Comparison of ENCODE assay signal across 17 cellular contexts in genomic region chr3:4548356-4548755, GRCh38.
"Had no signal": no experiment of that assay in that cellular context is flagged by ENCODE, and none has a peak within 500 bp of the region (broad histone marks: within the 10 kb centered on the region; RNA-seq: fewer than 3 reads in every experiment).

No MANE protein-coding gene starts in this region.

- DNase-seq: activated B cell treated with CpG ODN at 0.5 μM for 24 hours; activated CD4-positive, alpha-beta T cell treated with anti-CD3 and anti-CD28 coated beads for 4 hours; activated CD4-positive, alpha-beta T cell treated with anti-CD3 and anti-CD28 coated beads, Interleukin-2, amount 50 U/mL, for 48 hours; activated CD8-positive, alpha-beta memory T cell treated with anti-CD3 and anti-CD28 coated beads, Interleukin-2, amount 50 U/mL, for 48 hours; activated naive CD4-positive, alpha-beta T cell; activated T-cell treated with anti-CD3 and anti-CD28 coated beads, Interleukin-2, amount 50 U/mL, for 4 hours; amygdala; heart right ventricle; nucleus accumbens; posterior cingulate gyrus; stimulated activated CD4-positive, alpha-beta T cell treated with anti-CD3 and anti-CD28 coated beads, Interleukin-4, amount 100 ng/mL, for 24 hours; stimulated activated naive CD8-positive, alpha-beta T cell treated with anti-CD3 and anti-CD28 coated beads, Interleukin-15, Interleukin-2, amounts not matched to agents 100 U/mL and 50 U/mL, for 24 hours; T-helper 9 cell had no signal

- H3K27ac ChIP-seq: cardiac muscle cell had no signal

- ATAC-seq: activated T-cell treated with anti-CD3 and anti-CD28 coated beads, Interleukin-2, amount 50 U/mL, for 4 hours; heart right ventricle; left lobe of liver; stimulated activated naive CD8-positive, alpha-beta T cell treated with anti-CD3 and anti-CD28 coated beads, Interleukin-15, Interleukin-2, amounts not matched to agents 100 U/mL and 50 U/mL, for 24 hours had no signal

- H3K27me3 Mint-ChIP-seq: activated B cell treated with CpG ODN at 0.5 μM for 24 hours; activated naive CD8-positive, alpha-beta T cell had no signal

- H3K27ac Mint-ChIP-seq: activated naive CD8-positive, alpha-beta T cell; activated T-helper 2 cell treated with anti-CD3 and anti-CD28 coated beads, Interferon-gamma antibody, Interleukin-2, Interleukin-4, amounts not matched to agents 10 μg/mL and 5 μg/mL and 100 μg/mL, durations not matched to agents 14 hours and 24 hours and 36 hours had no signal

- H3K27me3 ChIP-seq: cardiac muscle cell, heart right ventricle had no signal

- H3K4me3 ChIP-seq: cardiac muscle cell, heart right ventricle had no signal

- H3K36me3 ChIP-seq: cardiac muscle cell, heart right ventricle had no signal

- H3K9me3 Mint-ChIP-seq: activated B cell treated with CpG ODN at 0.5 μM for 24 hours; activated T-cell treated with anti-CD3 and anti-CD28 coated beads, Interleukin-2, amount 50 U/mL, for 4 hours; activated T-helper 2 cell treated with anti-CD3 and anti-CD28 coated beads, Interferon-gamma antibody, Interleukin-2, Interleukin-4, amounts not matched to agents 10 μg/mL and 5 μg/mL and 100 μg/mL, durations not matched to agents 14 hours and 24 hours and 36 hours had no signal

- H3K4me3 Mint-ChIP-seq: activated B cell treated with CpG ODN at 0.5 μM for 24 hours; activated naive CD8-positive, alpha-beta T cell; activated T-cell treated with anti-CD3 and anti-CD28 coated beads, Interleukin-2, amount 50 U/mL, for 4 hours had no signal
